ENCODE assay signal across 1 cellular context in the genomic region with DNA sequence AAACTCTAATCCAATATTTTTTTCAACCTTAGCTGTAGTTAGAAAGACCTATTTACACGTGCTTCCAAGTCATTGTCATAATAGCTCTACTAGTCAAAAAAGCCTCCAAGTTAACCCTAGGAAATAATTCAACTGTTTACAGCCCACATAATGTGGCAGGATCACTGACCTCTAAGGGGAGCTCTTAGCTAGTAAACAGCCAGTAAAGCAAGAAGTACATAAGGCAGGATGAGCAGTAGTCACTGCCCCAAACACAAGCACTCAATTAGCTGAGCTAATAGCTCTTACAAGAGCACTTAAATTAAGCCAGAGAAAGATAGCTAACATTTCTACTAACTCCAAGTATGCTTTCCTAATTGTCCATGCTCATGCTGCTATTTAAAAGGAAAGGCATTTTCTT.
TF ChIP-seq lines count a peak whose summit lies in the region.

No MANE protein-coding gene starts in this region.

TF ChIP-seq in HepG2, 621 proteins besides CTCF, POLR2A, EP300 and RAD21:
- peak; percentile 49 for TF ChIP-seq STAG1 (CRISPR knock-in tag; IDR thresholded peaks at IDR 0.05)
